ENCODE assay signal across 32 cellular contexts in the genomic region with DNA sequence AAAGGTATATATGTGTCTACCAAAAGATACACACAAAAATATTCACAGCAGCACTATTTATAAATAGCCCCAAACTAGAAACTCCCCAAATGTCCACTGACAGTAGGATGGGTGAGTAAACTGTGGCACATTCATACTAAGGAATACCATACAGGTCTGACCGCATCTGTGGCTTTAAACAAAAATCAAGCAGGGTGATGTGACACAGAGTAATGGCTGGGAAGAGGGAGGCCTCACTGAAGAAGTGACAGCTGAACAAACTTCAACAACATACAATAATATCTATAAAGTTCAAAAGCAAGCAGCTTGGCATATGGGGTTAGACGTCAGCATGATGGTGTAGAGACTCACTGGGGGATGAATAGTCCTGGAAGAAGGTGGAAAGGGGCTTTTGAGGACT.
DNase-seq lines count a peak whose midpoint lies in the region; ATAC-seq and TF ChIP-seq lines count a peak whose summit lies in the region.
"Had no signal": no experiment of that assay in that cellular context is flagged by ENCODE, and none has a peak within 500 bp of the region (broad histone marks: within the 10 kb centered on the region; RNA-seq: fewer than 3 reads in every experiment).

No MANE protein-coding gene starts in this region.

- no peaks in the 10 kb centered on the region for H3K27me3 ChIP-seq in right cardiac atrium (ENCODE audit: control insufficient read depth, insufficient read depth)
- no peaks in the 10 kb centered on the region for H3K27me3 ChIP-seq in muscle layer of duodenum (ENCODE audit: low read depth, low read length)
- H3K27me3 ChIP-seq in stomach: no peaks in the 10 kb centered on the region
- H3K27me3 ChIP-seq in body of pancreas: no peaks in the 10 kb centered on the region
- H3K27me3 ChIP-seq: BLaER1, dorsolateral prefrontal cortex, SJSA1 had no signal

- ATAC-seq in right cardiac atrium (no peak), left ventricle myocardium superior (no peak), body of pancreas (no peak), GM21447 (IDR thresholded peaks at IDR 0.05; ENCODE audit: unreplicated experiment) (no peak)
- ATAC-seq: activated CD4-positive, alpha-beta T cell treated with anti-CD3 and anti-CD28 coated beads for 36 hours; activated T-cell treated with anti-CD3 and anti-CD28 coated beads, Interleukin-2, amount 50 U/mL, for 4 hours; naive thymus-derived CD8-positive, alpha-beta T cell; stimulated activated naive B cell treated with anti-CD40 and anti-IgM and Interleukin-4, amounts not matched to agents 10 μg/mL and 1 μg/mL and 100 μg/mL, for 72 hours had no signal

- H3K4me3 ChIP-seq in right cardiac atrium (ENCODE audit: low read length): no peak overlapping the region
- H3K4me3 ChIP-seq in muscle layer of duodenum (ENCODE audit: low read depth in 1 of 2, low read length in 2 of 2): no peak overlapping the region
- no peak overlapping the region for H3K4me3 ChIP-seq in stomach
- H3K4me3 ChIP-seq in body of pancreas: no peak overlapping the region
- H3K4me3 ChIP-seq: BLaER1, dorsolateral prefrontal cortex, PC-9, SJSA1 had no signal

- DNase-seq in right cardiac atrium: no peak
- no peak for DNase-seq in left ventricle myocardium superior
- no peak for DNase-seq in stomach
- no peak for DNase-seq in pons (ENCODE audit: low spot score)
- DNase-seq in EL: no peak
- no peak for DNase-seq in body of pancreas
- DNase-seq: ACHN; activated CD4-positive, alpha-beta T cell treated with anti-CD3 and anti-CD28 coated beads for 36 hours; activated naive CD4-positive, alpha-beta T cell treated with Interleukin-2 at 50 U/mL for 16 hours; activated T-cell treated with anti-CD3 and anti-CD28 coated beads, Interleukin-2, amount 50 U/mL, for 4 hours; amygdala; central memory CD4-positive, alpha-beta T cell; COR-L47; dorsolateral prefrontal cortex; foreskin melanocyte; GOT3; Karpas-422; mesendoderm; naive thymus-derived CD8-positive, alpha-beta T cell; NCI-H187 treated with DMSO at 0.1 percent for 48 hours; NCI-H2227 treated with DMSO at 0.1 percent for 48 hours; PC-9; small intestine; stimulated activated naive B cell treated with anti-CD40 and anti-IgM and Interleukin-4, amounts not matched to agents 10 μg/mL and 1 μg/mL and 100 μg/mL, for 72 hours; T-helper 1 cell; trophoblast cell had no signal

- no peak for TF ChIP-seq CTCF in stomach (IDR thresholded peaks at IDR 0.05)
- TF ChIP-seq CTCF in body of pancreas (IDR thresholded peaks at IDR 0.05): no peak

- H3K9me3 ChIP-seq in right cardiac atrium (ENCODE audit: control insufficient read depth, low read length) (no peaks in the 10 kb centered on the region), muscle layer of duodenum (ENCODE audit: control insufficient read depth in 1 of 2, low read length in 2 of 2) (no peaks in the 10 kb centered on the region), stomach (no peaks in the 10 kb centered on the region), body of pancreas (no peaks in the 10 kb centered on the region)
- H3K9me3 ChIP-seq: BLaER1, SJSA1 had no signal

- H3K4me1 ChIP-seq in right cardiac atrium (ENCODE audit: control insufficient read depth, insufficient read depth, low read length): peaks cover 21% of the 10 kb centered on the region
- H3K4me1 ChIP-seq in muscle layer of duodenum (ENCODE audit: control insufficient read depth in 1 of 2, insufficient read depth in 2 of 2, low read length in 2 of 2): peaks cover 7 to 8% of the 10 kb centered on the region in 2 donors
- H3K4me1 ChIP-seq in stomach: peaks cover 37 to 69% (median 45%) of the 10 kb centered on the region in 4 donors
- peaks cover 36% of the 10 kb centered on the region for H3K4me1 ChIP-seq in body of pancreas
- H3K4me1 ChIP-seq: parathyroid adenoma had no signal

- no peaks in the 10 kb centered on the region for H3K36me3 ChIP-seq in muscle layer of duodenum (ENCODE audit: control insufficient read depth in 1 of 2, insufficient read depth in 2 of 2, low read length in 2 of 2)
- no peaks in the 10 kb centered on the region for H3K36me3 ChIP-seq in stomach
- H3K36me3 ChIP-seq in body of pancreas (replicated peaks in 1 of 2; ENCODE audit: insufficient read depth in 1 of 2, low read depth in 2 of 2): no peaks in the 10 kb centered on the region
- H3K36me3 ChIP-seq: BLaER1, SJSA1 had no signal

- WGBS in right cardiac atrium: 94% methylated on average over 2 of the region's 2 CpGs
- 86 to 94% (median 92%) methylated on average over 2 of the region's 2 CpGs for WGBS in stomach, 5 donors
- 75 to 85% methylated on average over 2 of the region's 2 CpGs for WGBS in body of pancreas, 2 donors

- H3K27ac ChIP-seq in right cardiac atrium (ENCODE audit: low read length): peak overlapping the region; percentile 48
- peak overlapping the region; percentile 28 for H3K27ac ChIP-seq in muscle layer of duodenum (ENCODE audit: low read length)
- peak overlapping the region in 4 of 5 donors; percentile 73 to 97 (median 82) for H3K27ac ChIP-seq in stomach
- peak overlapping the region in 1 of 4 donors; percentile 76 for H3K27ac ChIP-seq in body of pancreas
- H3K27ac ChIP-seq: BLaER1, epithelial cell of prostate, parathyroid adenoma, PC-9, SJSA1 had no signal

- intact Hi-C loops in right cardiac atrium (cut with DNase I): no loop called here
- intact Hi-C loops in left ventricle myocardium superior (cut with micrococcal nuclease): no loop called here
- intact Hi-C loops in stomach (cut with DNase I; ENCODE audit: low total_unique reads): no loop called here
- intact Hi-C loops in body of pancreas (cut with DNase I): no loop called here

- no peak for TF ChIP-seq EP300 in stomach (IDR thresholded peaks at IDR 0.05)

- TF ChIP-seq POLR2A in stomach (IDR thresholded peaks at IDR 0.05) (no peak), body of pancreas (IDR thresholded peaks at IDR 0.05) (no peak)
